24 cellular contexts compared by ENCODE assay signal in genomic region chr10:8910314-8910713, GRCh38.
"Had no signal": no experiment of that assay in that cellular context is flagged by ENCODE, and none has a peak within 500 bp of the region (broad histone marks: within the 10 kb centered on the region; RNA-seq: fewer than 3 reads in every experiment).

No MANE protein-coding gene starts in this region.

- H3K36me3 Mint-ChIP-seq: naive thymus-derived CD4-positive, alpha-beta T cell; stimulated activated memory B cell treated with anti-CD40 and anti-IgM and Interleukin-4, amounts not matched to agents 10 μg/mL and 1 μg/mL and 100 μg/mL, for 72 hours had no signal

- H3K9me3 ChIP-seq: esophagus muscularis mucosa, gastrocnemius medialis, psoas muscle, right lobe of liver, spleen, testis, tibial nerve, upper lobe of right lung, vagina had no signal

- H3K4me1 Mint-ChIP-seq: stimulated activated memory B cell treated with anti-CD40 and anti-IgM and Interleukin-4, amounts not matched to agents 10 μg/mL and 1 μg/mL and 100 μg/mL, for 72 hours had no signal

- H3K4me1 ChIP-seq: esophagus muscularis mucosa, gastrocnemius medialis, heart right ventricle, psoas muscle, spleen, testis, tibial nerve, upper lobe of right lung, vagina had no signal

- H3K9me3 Mint-ChIP-seq: nephron progenitor cell had no signal

- DNase-seq: dorsolateral prefrontal cortex; effector CD8-positive, alpha-beta T cell; gastrocnemius medialis; heart right ventricle; hypothalamus; kidney glomerular epithelial cell; naive thymus-derived CD4-positive, alpha-beta T cell; nephron progenitor cell; psoas muscle; retina; right lobe of liver; spleen; stimulated activated CD4-positive, alpha-beta T cell treated with anti-CD3 and anti-CD28 coated beads, Interleukin-15, amount 100 ng/mL, for 24 hours; stimulated activated CD4-positive, alpha-beta T cell treated with anti-CD3 and anti-CD28 coated beads, Interleukin-1b, Interleukin-23, amount 100 ng/mL, for 48 hours; stimulated activated CD4-positive, alpha-beta T cell treated with anti-CD3 and anti-CD28 coated beads, Interleukin-4, amount 100 ng/mL, for 24 hours; testis; upper lobe of right lung had no signal

- ATAC-seq: gastrocnemius medialis; heart right ventricle; naive thymus-derived CD4-positive, alpha-beta T cell; psoas muscle; stimulated activated memory B cell treated with anti-CD40 and anti-IgM and Interleukin-4, amounts not matched to agents 10 μg/mL and 1 μg/mL and 100 μg/mL, for 72 hours; upper lobe of right lung had no signal

- H3K4me3 ChIP-seq: dorsolateral prefrontal cortex, esophagus muscularis mucosa, gastrocnemius medialis, heart right ventricle, psoas muscle, right lobe of liver, spleen, testis, tibial nerve, upper lobe of right lung, vagina had no signal

- H3K36me3 ChIP-seq: esophagus muscularis mucosa, gastrocnemius medialis, heart right ventricle, right lobe of liver, spleen, tibial nerve, upper lobe of right lung, vagina had no signal

- H3K27ac Mint-ChIP-seq: naive thymus-derived CD4-positive, alpha-beta T cell; nephron progenitor cell; stimulated activated memory B cell treated with anti-CD40 and anti-IgM and Interleukin-4, amounts not matched to agents 10 μg/mL and 1 μg/mL and 100 μg/mL, for 72 hours; stimulated activated naive CD8-positive, alpha-beta T cell treated with anti-CD3 and anti-CD28 coated beads, Interleukin-15, Interleukin-2, amounts not matched to agents 100 ng/mL and 50 ng/mL, for 24 hours had no signal

- H3K27me3 ChIP-seq: esophagus muscularis mucosa, gastrocnemius medialis, right lobe of liver, spleen, testis, tibial nerve, upper lobe of right lung, vagina had no signal

- H3K27ac ChIP-seq: dorsolateral prefrontal cortex, esophagus muscularis mucosa, gastrocnemius medialis, heart right ventricle, psoas muscle, right lobe of liver, spleen, testis, tibial nerve, upper lobe of right lung, vagina had no signal

- H3K4me3 Mint-ChIP-seq: naive thymus-derived CD4-positive, alpha-beta T cell; nephron progenitor cell; stimulated activated memory B cell treated with anti-CD40 and anti-IgM and Interleukin-4, amounts not matched to agents 10 μg/mL and 1 μg/mL and 100 μg/mL, for 72 hours; stimulated activated naive CD8-positive, alpha-beta T cell treated with anti-CD3 and anti-CD28 coated beads, Interleukin-15, Interleukin-2, amounts not matched to agents 100 ng/mL and 50 ng/mL, for 24 hours had no signal

- H3K27me3 Mint-ChIP-seq: naive thymus-derived CD4-positive, alpha-beta T cell; stimulated activated memory B cell treated with anti-CD40 and anti-IgM and Interleukin-4, amounts not matched to agents 10 μg/mL and 1 μg/mL and 100 μg/mL, for 72 hours; stimulated activated naive CD8-positive, alpha-beta T cell treated with anti-CD3 and anti-CD28 coated beads, Interleukin-15, Interleukin-2, amounts not matched to agents 100 ng/mL and 50 ng/mL, for 24 hours had no signal

- FAIRE-seq: endometrium, islet of Langerhans had no signal
